Comparison of ENCODE assay signal across 1 cellular context in genomic region chr7:7564323-7564780, GRCh38.
TF ChIP-seq lines count a peak whose summit lies in the region.

No MANE protein-coding gene starts in this region.

TF ChIP-seq in HepG2, 621 proteins besides CTCF, POLR2A, EP300 and RAD21 (continued from another document):
- TF ChIP-seq CREB3 (CRISPR knock-in tag; IDR thresholded peaks at IDR 0.05) (no peak), THAP9 (CRISPR knock-in tag; IDR thresholded peaks at IDR 0.05; ENCODE audit: borderline replicate concordance) (no peak), SOX5 (CRISPR knock-in tag; IDR thresholded peaks at IDR 0.05; ENCODE audit: borderline replicate concordance) (no peak), NCOA2 (CRISPR knock-in tag; IDR thresholded peaks at IDR 0.05) (no peak), DNMT3B (CRISPR knock-in tag; conservative IDR thresholded peaks at IDR 0.05) (no peak), HOXA7 (CRISPR knock-in tag; IDR thresholded peaks at IDR 0.05) (no peak), ZNF580 (CRISPR knock-in tag; IDR thresholded peaks at IDR 0.05; ENCODE audit: borderline replicate concordance, low read depth) (no peak), MAZ (IDR thresholded peaks at IDR 0.05; ENCODE audit: borderline replicate concordance, low read depth, low read length) (no peak), MAZ (CRISPR knock-in tag; IDR thresholded peaks at IDR 0.05; ENCODE audit: low read depth) (no peak), ZMYM4 (CRISPR knock-in tag; IDR thresholded peaks at IDR 0.05) (no peak), XBP1 (CRISPR knock-in tag; IDR thresholded peaks at IDR 0.05) (no peak)
- TF ChIP-seq, protein P1, sequence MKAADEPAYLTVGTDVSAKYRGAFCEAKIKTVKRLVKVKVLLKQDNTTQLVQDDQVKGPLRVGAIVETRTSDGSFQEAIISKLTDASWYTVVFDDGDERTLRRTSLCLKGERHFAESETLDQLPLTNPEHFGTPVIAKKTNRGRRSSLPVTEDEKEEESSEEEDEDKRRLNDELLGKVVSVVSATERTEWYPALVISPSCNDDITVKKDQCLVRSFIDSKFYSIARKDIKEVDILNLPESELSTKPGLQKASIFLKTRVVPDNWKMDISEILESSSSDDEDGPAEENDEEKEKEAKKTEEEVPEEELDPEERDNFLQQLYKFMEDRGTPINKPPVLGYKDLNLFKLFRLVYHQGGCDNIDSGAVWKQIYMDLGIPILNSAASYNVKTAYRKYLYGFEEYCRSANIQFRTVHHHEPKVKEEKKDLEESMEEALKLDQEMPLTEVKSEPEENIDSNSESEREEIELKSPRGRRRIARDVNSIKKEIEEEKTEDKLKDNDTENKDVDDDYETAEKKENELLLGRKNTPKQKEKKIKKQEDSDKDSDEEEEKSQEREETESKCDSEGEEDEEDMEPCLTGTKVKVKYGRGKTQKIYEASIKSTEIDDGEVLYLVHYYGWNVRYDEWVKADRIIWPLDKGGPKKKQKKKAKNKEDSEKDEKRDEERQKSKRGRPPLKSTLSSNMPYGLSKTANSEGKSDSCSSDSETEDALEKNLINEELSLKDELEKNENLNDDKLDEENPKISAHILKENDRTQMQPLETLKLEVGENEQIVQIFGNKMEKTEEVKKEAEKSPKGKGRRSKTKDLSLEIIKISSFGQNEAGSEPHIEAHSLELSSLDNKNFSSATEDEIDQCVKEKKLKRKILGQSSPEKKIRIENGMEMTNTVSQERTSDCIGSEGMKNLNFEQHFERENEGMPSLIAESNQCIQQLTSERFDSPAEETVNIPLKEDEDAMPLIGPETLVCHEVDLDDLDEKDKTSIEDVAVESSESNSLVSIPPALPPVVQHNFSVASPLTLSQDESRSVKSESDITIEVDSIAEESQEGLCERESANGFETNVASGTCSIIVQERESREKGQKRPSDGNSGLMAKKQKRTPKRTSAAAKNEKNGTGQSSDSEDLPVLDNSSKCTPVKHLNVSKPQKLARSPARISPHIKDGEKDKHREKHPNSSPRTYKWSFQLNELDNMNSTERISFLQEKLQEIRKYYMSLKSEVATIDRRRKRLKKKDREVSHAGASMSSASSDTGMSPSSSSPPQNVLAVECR (CRISPR knock-in tag; IDR thresholded peaks at IDR 0.05; ENCODE audit: borderline replicate concordance), result no peak
- TF ChIP-seq, protein P2, sequence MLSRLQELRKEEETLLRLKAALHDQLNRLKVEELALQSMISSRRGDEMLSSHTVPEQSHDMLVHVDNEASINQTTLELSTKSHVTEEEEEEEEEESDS (CRISPR knock-in tag; IDR thresholded peaks at IDR 0.05; ENCODE audit: borderline replicate concordance), result no peak
